In genomic region chr18:77666613-77667012, GRCh38 we compare ENCODE assay signal across 23 cellular contexts.
"Had no signal": no experiment of that assay in that cellular context is flagged by ENCODE, and none has a peak within 500 bp of the region (broad histone marks: within the 10 kb centered on the region; RNA-seq: fewer than 3 reads in every experiment).

No MANE protein-coding gene starts in this region.

- H3K27me3 ChIP-seq: colonic mucosa, foreskin keratinocyte, gastrocnemius medialis had no signal

- DNase-seq: colonic mucosa; cortex of kidney; dermis blood vessel endothelial cell; dorsolateral prefrontal cortex; effector CD4-positive, alpha-beta T cell; effector CD8-positive, alpha-beta T cell; effector memory CD4-positive, alpha-beta T cell; effector memory CD8-positive, alpha-beta T cell; endodermal cell; erythroblast; esophagus squamous epithelium; foreskin fibroblast; foreskin keratinocyte; foreskin melanocyte; gastrocnemius medialis; glutamatergic neuron; head of caudate nucleus; heart left ventricle; heart right ventricle had no signal

- H3K4me3 ChIP-seq: colonic mucosa, coronary artery, dorsolateral prefrontal cortex, esophagus muscularis mucosa, esophagus squamous epithelium, gastrocnemius medialis, heart left ventricle, heart right ventricle had no signal

- H3K36me3 ChIP-seq: colonic mucosa, esophagus muscularis mucosa, esophagus squamous epithelium, gastrocnemius medialis, heart left ventricle, heart right ventricle had no signal

- H3K27ac ChIP-seq: colonic mucosa, coronary artery, dorsolateral prefrontal cortex, epithelial cell of prostate, esophagus muscularis mucosa, esophagus squamous epithelium, foreskin keratinocyte, gastrocnemius medialis, heart left ventricle, heart right ventricle had no signal

- H3K9me3 ChIP-seq: colonic mucosa, esophagus muscularis mucosa, esophagus squamous epithelium, gastrocnemius medialis, heart left ventricle, heart right ventricle had no signal

- H3K4me1 ChIP-seq: colonic mucosa, esophagus squamous epithelium, foreskin keratinocyte, gastrocnemius medialis, heart left ventricle, heart right ventricle had no signal

- ATAC-seq: effector memory CD8-positive, alpha-beta T cell; esophagus mucosa; foreskin keratinocyte; gastrocnemius medialis; heart left ventricle; heart right ventricle had no signal
